In genomic region chr2:207085110-207085509, GRCh38 we compare ENCODE assay signal across 23 cellular contexts.
DNase-seq lines count a peak whose midpoint lies in the region; ATAC-seq and TF ChIP-seq lines count a peak whose summit lies in the region.
"Had no signal": no experiment of that assay in that cellular context is flagged by ENCODE, and none has a peak within 500 bp of the region (broad histone marks: within the 10 kb centered on the region; RNA-seq: fewer than 3 reads in every experiment).

No MANE protein-coding gene starts in this region.

- H3K9me3 Mint-ChIP-seq in glutamatergic neuron (ENCODE audit: unreplicated experiment), result peaks cover 33% of the 10 kb centered on the region
- H3K9me3 Mint-ChIP-seq: HFFc6 had no signal

- peaks cover 37% of the 10 kb centered on the region for H3K27me3 Mint-ChIP-seq in glutamatergic neuron (ENCODE audit: unreplicated experiment)

- intact Hi-C loops in heart right ventricle (cut with DNase I), result loop anchor here in 2 of 10 donors (5.0 to 10.0 kb wide), 2 partner anchors 60 to 77 kb away; no protein-coding TSS in a partner anchor

- H3K9me3 ChIP-seq in heart right ventricle, result peaks cover 0 to 5% (median 0%) of the 10 kb centered on the region in 11 donors
- no peaks in the 10 kb centered on the region for H3K9me3 ChIP-seq in right atrium auricular region
- H3K9me3 ChIP-seq: BE2C, MG63, SJCRH30 had no signal

- H3K4me1 ChIP-seq in heart right ventricle, result peaks cover 15 to 80% (median 63%) of the 10 kb centered on the region in 9 donors
- peaks cover 0 to 52% of the 10 kb centered on the region in 2 donors for H3K4me1 ChIP-seq in right atrium auricular region
- H3K4me1 ChIP-seq: SJCRH30 had no signal

- H3K36me3 ChIP-seq in heart right ventricle (peaks cover 0 to 83% (median 26%) of the 10 kb centered on the region in 9 donors), right atrium auricular region (peaks cover 64% of the 10 kb centered on the region)
- H3K36me3 ChIP-seq: SJCRH30 had no signal

- H3K4me1 Mint-ChIP-seq in glutamatergic neuron (ENCODE audit: low read depth, unreplicated experiment), result peaks cover 67% of the 10 kb centered on the region

- WGBS in heart right ventricle, 2 donors, result 81 to 82% methylated on average over 5 of the region's 5 CpGs

- TF ChIP-seq CTCF in heart right ventricle (IDR thresholded peaks at IDR 0.05) (no peak), right atrium auricular region (IDR thresholded peaks at IDR 0.05) (no peak), glutamatergic neuron (IDR thresholded peaks at IDR 0.05; ENCODE audit: partially characterized antibody, unreplicated experiment) (no peak), retinal pigment epithelial cell (conservative IDR thresholded peaks at IDR 0.05; ENCODE audit: low read depth, low read length) (no peak)

- no peak for DNase-seq in heart right ventricle
- no peak for DNase-seq in right atrium auricular region (ENCODE audit: low spot score)
- DNase-seq in glutamatergic neuron, result no peak
- peak; percentile 82 for DNase-seq in retinal pigment epithelial cell (ENCODE audit: low read depth)
- no peak for DNase-seq in NCI-H128 (lab: John Stamatoyannopoulos, UW; ENCODE audit: unreplicated experiment)
- no peak for DNase-seq in NCI-H2227 (lab: John Stamatoyannopoulos, UW; ENCODE audit: unreplicated experiment)
- no peak for DNase-seq in NK-92 treated with Interleukin-12 subunit alpha and Interleukin-12 subunit beta, amount 100 ng/mL, for 24 hours (lab: John Stamatoyannopoulos, UW)
- DNase-seq: BE2C, DMS79 treated with DMSO at 0.1 percent for 48 hours, H7, HFFc6, MG63, NCI-H1436, NCI-H187 treated with DMSO at 0.1 percent for 48 hours, NCI-H2107, NCI-H226, NCI-H510A treated with DMSO at 0.1 percent for 48 hours, NCI-H748 treated with DMSO at 0.1 percent for 48 hours, SJCRH30 had no signal

- H3K27ac ChIP-seq in heart right ventricle (peak overlapping the region in 6 of 10 donors; percentile 15 to 86 (median 68)), right atrium auricular region (no peak overlapping the region)
- H3K27ac ChIP-seq: HL-60, SJCRH30 had no signal

- no peak overlapping the region for H3K4me3 ChIP-seq in heart right ventricle
- H3K4me3 ChIP-seq in right atrium auricular region, result no peak overlapping the region
- no peak overlapping the region for H3K4me3 ChIP-seq in retinal pigment epithelial cell (ENCODE audit: low read length)
- H3K4me3 ChIP-seq: K562, MG63, SJCRH30 had no signal

- H3K27me3 ChIP-seq in heart right ventricle (no peaks in the 10 kb centered on the region), right atrium auricular region (no peaks in the 10 kb centered on the region)
- H3K27me3 ChIP-seq: BE2C, MG63, SJCRH30 had no signal

- no peak overlapping the region for H3K27ac Mint-ChIP-seq in glutamatergic neuron (ENCODE audit: unreplicated experiment)
- H3K27ac Mint-ChIP-seq: HFFc6 had no signal

- H3K4me3 Mint-ChIP-seq in glutamatergic neuron (ENCODE audit: unreplicated experiment), result peak overlapping the region; percentile 28
- H3K4me3 Mint-ChIP-seq: HFFc6 had no signal

- ATAC-seq in heart right ventricle, result peak in 2 of 8 donors; percentile 30 to 43
- ATAC-seq: HepG2, K562, Panc1 had no signal

- H3K36me3 Mint-ChIP-seq in glutamatergic neuron (ENCODE audit: unreplicated experiment), result peaks cover 18% of the 10 kb centered on the region

Comparison
In these comparisons a context has a peak if more than half of its experiments do, and no peak if none do; other contexts are left out.
1. H3K27ac ChIP-seq: peak in heart right ventricle (6 of 10); none in right atrium auricular region (0 of 2).